26 cellular contexts compared by ENCODE assay signal in genomic region chr5:33662721-33663435, GRCh38.
DNase-seq lines count a peak whose midpoint lies in the region; ATAC-seq and TF ChIP-seq lines count a peak whose summit lies in the region.
"Had no signal": no experiment of that assay in that cellular context is flagged by ENCODE, and none has a peak within 500 bp of the region (broad histone marks: within the 10 kb centered on the region; RNA-seq: fewer than 3 reads in every experiment).

No MANE protein-coding gene starts in this region.

- H3K27ac ChIP-seq in mesenchymal stem cell (ENCODE audit: low read length, poor library complexity, severe bottlenecking) (no peak overlapping the region), neural progenitor cell (no peak overlapping the region)
- H3K27ac ChIP-seq: breast epithelium, colonic mucosa, Peyer's patch, prostate gland, skin epidermis, upper lobe of right lung had no signal

- H3K4me1 ChIP-seq in mesenchymal stem cell (ENCODE audit: control insufficient read depth, insufficient read depth, low read depth, low read length) (peaks cover 5% of the 10 kb centered on the region), neural progenitor cell (no peaks in the 10 kb centered on the region)
- H3K4me1 ChIP-seq: breast epithelium, colonic mucosa, Peyer's patch, prostate gland, upper lobe of right lung had no signal

- 98% methylated on average over 6 of the region's 8 CpGs for WGBS in mesenchymal stem cell

- no peak overlapping the region for H2BK5ac ChIP-seq in mesenchymal stem cell (ENCODE audit: low read depth, low read length, poor library complexity, severe bottlenecking)

- H3K79me1 ChIP-seq in mesenchymal stem cell (replicated peaks; ENCODE audit: low read length, poor library complexity, severe bottlenecking), result peaks cover 10% of the 10 kb centered on the region

- no peak overlapping the region for H2AK5ac ChIP-seq in mesenchymal stem cell (ENCODE audit: low read length, severe bottlenecking)

- H2BK120ac ChIP-seq in mesenchymal stem cell (ENCODE audit: low read depth, low read length), result no peak overlapping the region

- no peak for ATAC-seq in sciatic nerve
- ATAC-seq: activated CD8-positive, alpha-beta T cell treated with anti-CD3 and anti-CD28 coated beads for 36 hours; activated naive CD8-positive, alpha-beta T cell treated with anti-CD3 and anti-CD28 coated beads, Interleukin-2, amount 50 U/mL, for 24 hours; effector memory CD8-positive, alpha-beta T cell; upper lobe of right lung had no signal

- no peaks in the 10 kb centered on the region for H3F3A ChIP-seq in neural progenitor cell (ENCODE audit: low read depth)

- H3K9me3 ChIP-seq in mesenchymal stem cell (ENCODE audit: control insufficient read depth, low read length) (no peaks in the 10 kb centered on the region), neural progenitor cell (ENCODE audit: low read depth) (no peaks in the 10 kb centered on the region)
- H3K9me3 ChIP-seq: breast epithelium, colonic mucosa, Peyer's patch, prostate gland, upper lobe of right lung had no signal

- peaks cover 2% of the 10 kb centered on the region for H3K27me3 Mint-ChIP-seq in neural progenitor cell (ENCODE audit: insufficient read depth, low read depth)
- H3K27me3 Mint-ChIP-seq: activated CD8-positive, alpha-beta T cell treated with anti-CD3 and anti-CD28 coated beads for 36 hours; activated naive CD8-positive, alpha-beta T cell treated with anti-CD3 and anti-CD28 coated beads, Interleukin-2, amount 50 U/mL, for 24 hours had no signal

- DNase-seq in AG20443 (ENCODE audit: low spot score) (peak; percentile 62), HS-5 (ENCODE audit: low read depth) (peak; percentile 66), astrocyte of the hippocampus (ENCODE audit: low read depth, low spot score) (peak; percentile 35), mesenchymal stem cell (no peak), sciatic nerve (ENCODE audit: low spot score) (no peak), iPS-NIHi7 (ENCODE audit: extremely low spot score) (no peak), cardiac septum (ENCODE audit: low spot score) (no peak), neural progenitor cell (ENCODE audit: low spot score) (no peak)
- DNase-seq: ACHN; activated CD4-positive, alpha-beta T cell treated with anti-CD3 and anti-CD28 coated beads for 1 hour; activated CD8-positive, alpha-beta T cell treated with anti-CD3 and anti-CD28 coated beads for 36 hours; activated gamma-delta T cell; activated naive CD8-positive, alpha-beta T cell treated with anti-CD3 and anti-CD28 coated beads, Interleukin-2, amount 50 U/mL, for 24 hours; colonic mucosa; effector memory CD8-positive, alpha-beta T cell; NCI-H1694; NCI-H2171; NCI-H526; Peyer's patch; stimulated activated CD4-positive, alpha-beta T cell treated with anti-CD3 and anti-CD28 coated beads, Interleukin-1b, Interleukin-23, amount 100 ng/mL, for 48 hours; upper lobe of right lung had no signal

- no peaks in the 10 kb centered on the region for H3K9me3 Mint-ChIP-seq in neural progenitor cell
- H3K9me3 Mint-ChIP-seq: activated CD8-positive, alpha-beta T cell treated with anti-CD3 and anti-CD28 coated beads for 36 hours; activated naive CD8-positive, alpha-beta T cell treated with anti-CD3 and anti-CD28 coated beads, Interleukin-2, amount 50 U/mL, for 24 hours; T-helper 1 cell treated with Interleukin-12 subunit alpha and Interleukin-12 subunit beta and Interleukin-4 antibody, amounts not matched to agents 30 μg/mL and 1 μg/mL, for 36 hours had no signal

- no peak overlapping the region for H2BK12ac ChIP-seq in mesenchymal stem cell (ENCODE audit: low read length in 2 of 2)

- H3K4me2 ChIP-seq in mesenchymal stem cell (ENCODE audit: low read length, poor library complexity, severe bottlenecking) (no peak overlapping the region), neural progenitor cell (no peak overlapping the region)

- H3K36me3 Mint-ChIP-seq in neural progenitor cell, result peaks cover 5% of the 10 kb centered on the region
- H3K36me3 Mint-ChIP-seq: CD14-positive monocyte had no signal

- H2AFZ ChIP-seq in mesenchymal stem cell (ENCODE audit: low read depth, low read length), result no peak overlapping the region
- H2AFZ ChIP-seq in neural progenitor cell (replicated peaks), result no peak overlapping the region

- no peak overlapping the region for H3K14ac ChIP-seq in mesenchymal stem cell (ENCODE audit: low read length in 2 of 2)

- no peak overlapping the region for H4K8ac ChIP-seq in mesenchymal stem cell (ENCODE audit: low read length)

- H3K36me3 ChIP-seq in mesenchymal stem cell (ENCODE audit: control insufficient read depth in 1 of 2, insufficient read depth in 2 of 2, low read depth in 1 of 2, low read length in 2 of 2) (peaks cover 10 to 48% of the 10 kb centered on the region in 2 experiments), neural progenitor cell (no peaks in the 10 kb centered on the region)
- H3K36me3 ChIP-seq: breast epithelium, colonic mucosa, Peyer's patch, prostate gland, upper lobe of right lung had no signal

- no peak overlapping the region for H3K4me3 Mint-ChIP-seq in neural progenitor cell
- H3K4me3 Mint-ChIP-seq: activated CD8-positive, alpha-beta T cell treated with anti-CD3 and anti-CD28 coated beads for 36 hours; activated naive CD8-positive, alpha-beta T cell treated with anti-CD3 and anti-CD28 coated beads, Interleukin-2, amount 50 U/mL, for 24 hours; CD14-positive monocyte; effector memory CD8-positive, alpha-beta T cell; T-helper 1 cell treated with Interleukin-12 subunit alpha and Interleukin-12 subunit beta and Interleukin-4 antibody, amounts not matched to agents 30 μg/mL and 1 μg/mL, for 36 hours had no signal

- H3K27me3 ChIP-seq in mesenchymal stem cell (ENCODE audit: control insufficient read depth in 1 of 2, insufficient read depth in 1 of 2, low read length in 2 of 2), result no peaks in the 10 kb centered on the region
- no peaks in the 10 kb centered on the region for H3K27me3 ChIP-seq in neural progenitor cell
- H3K27me3 ChIP-seq: breast epithelium, colonic mucosa, Peyer's patch, upper lobe of right lung had no signal

- H3K4me3 ChIP-seq in mesenchymal stem cell (ENCODE audit: insufficient read depth in 1 of 2, low read depth in 1 of 2, low read length in 2 of 2) (peak overlapping the region in 1 of 2 experiments; percentile 9), neural progenitor cell (no peak overlapping the region)
- H3K4me3 ChIP-seq: breast epithelium, colonic mucosa, Peyer's patch, prostate gland, skin epidermis, upper lobe of right lung had no signal

- H2BK15ac ChIP-seq in mesenchymal stem cell (ENCODE audit: low read depth, poor library complexity, severe bottlenecking), result no peak overlapping the region

- peaks cover 3% of the 10 kb centered on the region for H3K4me1 Mint-ChIP-seq in neural progenitor cell
- H3K4me1 Mint-ChIP-seq: activated naive CD8-positive, alpha-beta T cell treated with anti-CD3 and anti-CD28 coated beads, Interleukin-2, amount 50 U/mL, for 24 hours; CD14-positive monocyte had no signal

- no peak overlapping the region for H3K4ac ChIP-seq in mesenchymal stem cell (ENCODE audit: low read depth in 1 of 2, low read length in 2 of 2)

- no peak for TF ChIP-seq CTCF in neural progenitor cell (IDR thresholded peaks at IDR 0.05)

- no peak overlapping the region for H3K18ac ChIP-seq in mesenchymal stem cell (ENCODE audit: low read depth in 1 of 2, low read length in 2 of 2)

- H3K23ac ChIP-seq in mesenchymal stem cell (ENCODE audit: low read length in 2 of 2), result no peak overlapping the region

- H3K9ac ChIP-seq in mesenchymal stem cell (ENCODE audit: low read length), result peak overlapping the region; percentile 48
- H3K9ac ChIP-seq in neural progenitor cell, result no peak overlapping the region

- no peaks in the 10 kb centered on the region for H4K20me1 ChIP-seq in neural progenitor cell (ENCODE audit: low read depth)

- intact Hi-C loops in sciatic nerve (cut with DNase I), result no loop called here
- intact Hi-C loops in cardiac septum (cut with DNase I), result no loop called here

- no peak overlapping the region for H4K91ac ChIP-seq in mesenchymal stem cell (ENCODE audit: low read length)

- H3K27ac Mint-ChIP-seq in neural progenitor cell, result no peak overlapping the region
- H3K27ac Mint-ChIP-seq: activated CD8-positive, alpha-beta T cell treated with anti-CD3 and anti-CD28 coated beads for 36 hours; activated naive CD8-positive, alpha-beta T cell treated with anti-CD3 and anti-CD28 coated beads, Interleukin-2, amount 50 U/mL, for 24 hours; CD14-positive monocyte; effector memory CD8-positive, alpha-beta T cell; T-helper 1 cell treated with Interleukin-12 subunit alpha and Interleukin-12 subunit beta and Interleukin-4 antibody, amounts not matched to agents 30 μg/mL and 1 μg/mL, for 36 hours had no signal

- H3K79me2 ChIP-seq in neural progenitor cell (ENCODE audit: low read depth), result no peaks in the 10 kb centered on the region

Comparison
In these comparisons a context has a peak if more than half of its experiments do, and no peak if none do; other contexts are left out.
1. DNase-seq: peak in AG20443 (single experiment), HS-5 (single experiment) and astrocyte of the hippocampus (single experiment); none in mesenchymal stem cell (single experiment), sciatic nerve (single experiment), iPS-NIHi7 (single experiment), cardiac septum (single experiment) and neural progenitor cell (single experiment).